In genomic region chr17:29178750-29179231, GRCh38 we compare ENCODE assay signal across 8 cellular contexts. TPM values are rescaled to one million over a fixed set of nuclear protein-coding genes. Genes with fewer than 3 reads are reported as not detected.
A peak's percentile ranks its signal among the peaks of the same experiment; 100 is the strongest.
DNase-seq lines count a peak whose midpoint lies in the region; ATAC-seq and TF ChIP-seq lines count a peak whose summit lies in the region.

No MANE protein-coding gene starts in this region.

- H3K27ac ChIP-seq in breast epithelium, result peak overlapping the region; percentile 88 to 94
- H3K27ac ChIP-seq in tibial nerve, result peak overlapping the region; percentile 82 to 97 (median 89)

- peak overlapping the region; percentile 57 to 85 (median 71) for H3K4me3 ChIP-seq in breast epithelium
- peak overlapping the region in 3 of 4 donors; percentile 62 to 87 (median 82) for H3K4me3 ChIP-seq in tibial nerve

- no peaks in the 10 kb centered on the region for H3K36me3 Mint-ChIP-seq in activated T-cell treated with anti-CD3 and anti-CD28 coated beads, Interleukin-2, amount 50 U/mL, for 24 hours (ENCODE audit: low read depth)

- H3K9me3 Mint-ChIP-seq in activated T-cell treated with anti-CD3 and anti-CD28 coated beads, Interleukin-2, amount 50 U/mL, for 24 hours, result no peaks in the 10 kb centered on the region

- no peaks in the 10 kb centered on the region for H3K27me3 Mint-ChIP-seq in activated T-cell treated with anti-CD3 and anti-CD28 coated beads, Interleukin-2, amount 50 U/mL, for 24 hours

- no peaks in the 10 kb centered on the region for H3K36me3 ChIP-seq in breast epithelium
- H3K36me3 ChIP-seq in tibial nerve, result peaks cover 0 to 1% (median 0%) of the 10 kb centered on the region in 3 donors

- H3K9me3 ChIP-seq in breast epithelium, result no peaks in the 10 kb centered on the region
- H3K9me3 ChIP-seq in tibial nerve, result no peaks in the 10 kb centered on the region

- no peak for DNase-seq in activated T-cell treated with anti-CD3 and anti-CD28 coated beads, Interleukin-2, amount 50 U/mL, for 24 hours
- no peak for DNase-seq in activated T-cell treated with anti-CD3 and anti-CD28 coated beads, Interleukin-2, amount 50 U/mL, for 1 hour
- no peak for DNase-seq in breast epithelium (ENCODE audit: low spot score in 2 of 2)
- DNase-seq in medulla oblongata (ENCODE audit: extremely low spot score), result peak; percentile 59
- no peak for DNase-seq in tibial nerve (ENCODE audit: low spot score in 2 of 2)
- DNase-seq in GM19238 (ENCODE audit: insufficient read length, low spot score), result no peak

- intact Hi-C loops in breast epithelium (cut with DNase I; ENCODE audit: low total_unique reads), result no loop called here

- H3K4me1 ChIP-seq in breast epithelium (peaks cover 15 to 25% of the 10 kb centered on the region in 2 donors), tibial nerve (peaks cover 0 to 57% (median 33%) of the 10 kb centered on the region in 4 donors)

- peak overlapping the region; percentile 29 for H3K27ac Mint-ChIP-seq in activated T-cell treated with anti-CD3 and anti-CD28 coated beads, Interleukin-2, amount 50 U/mL, for 24 hours

- H3K4me3 Mint-ChIP-seq in activated T-cell treated with anti-CD3 and anti-CD28 coated beads, Interleukin-2, amount 50 U/mL, for 24 hours, result peak overlapping the region; percentile 53

- TF ChIP-seq POLR2A in breast epithelium (IDR thresholded peaks at IDR 0.05) (no peak), tibial nerve (IDR thresholded peaks at IDR 0.05) (no peak)

- WGBS in tibial nerve, 2 donors, result 12 to 31% methylated on average over 7 to 8 of the region's 8 CpGs

- peaks cover 38% of the 10 kb centered on the region for H3K4me1 Mint-ChIP-seq in activated T-cell treated with anti-CD3 and anti-CD28 coated beads, Interleukin-2, amount 50 U/mL, for 24 hours (ENCODE audit: low read depth)

- H3K27me3 ChIP-seq in breast epithelium (no peaks in the 10 kb centered on the region), tibial nerve (no peaks in the 10 kb centered on the region)

- TF ChIP-seq CTCF in breast epithelium (IDR thresholded peaks at IDR 0.05), result no peak
- TF ChIP-seq CTCF in tibial nerve (IDR thresholded peaks at IDR 0.05), result no peak

- ATAC-seq in HG03280 (IDR thresholded peaks at IDR 0.05; ENCODE audit: unreplicated experiment) (no peak), HG03045 (IDR thresholded peaks at IDR 0.05; ENCODE audit: unreplicated experiment) (no peak)

- no peak for TF ChIP-seq EP300 in tibial nerve (IDR thresholded peaks at IDR 0.05)

RNA-seq across cellular contexts. Expression of gene MYO18A, which starts 1.4 kb away (rescaled TPM):
- total RNA-seq in breast epithelium (10 to 100 TPM; 31.5 to 71.1 (median 42.3) TPM), tibial nerve (100 to 1,000 TPM in 3 of 4 donors, 10 to 100 TPM in 1; 71.6 to 125 (median 104) TPM)
